8 cellular contexts compared by ENCODE assay signal in the genomic region with DNA sequence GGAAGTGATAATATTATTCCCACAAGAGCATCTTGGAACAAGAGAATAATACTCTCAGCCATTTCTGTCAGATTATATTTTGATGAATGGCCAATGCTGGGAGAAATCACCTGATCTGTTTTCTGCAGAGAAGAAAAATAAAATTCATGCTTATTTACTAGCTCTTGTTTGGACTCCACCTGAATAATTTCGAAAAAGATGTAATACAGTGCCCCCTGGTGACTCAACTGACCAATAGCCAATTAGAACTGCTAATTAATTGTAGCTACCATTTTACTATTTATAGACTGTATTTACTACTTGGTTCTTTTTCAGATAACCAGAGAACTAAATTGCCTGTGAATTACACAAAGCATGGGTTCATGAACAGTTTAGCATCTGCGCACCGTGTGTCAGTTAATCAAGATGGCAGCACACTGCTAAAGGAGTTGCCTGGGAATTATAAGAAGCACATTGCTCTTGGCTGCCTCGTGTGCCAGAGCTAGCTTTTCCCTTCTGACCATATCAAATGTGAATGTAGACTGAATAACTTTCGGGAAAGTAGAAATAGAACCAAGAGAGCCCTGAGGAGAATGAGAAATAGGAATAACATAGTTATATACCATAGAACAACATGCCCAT.
DNase-seq lines count a peak whose midpoint lies in the region; ATAC-seq, FAIRE-seq and TF ChIP-seq lines count a peak whose summit lies in the region.

No MANE protein-coding gene starts in this region.

- no peaks in the 10 kb centered on the region for H3K4me1 ChIP-seq in GM23338 (ENCODE audit: insufficient read depth)
- H3K4me1 ChIP-seq in adrenal gland (replicated peaks in 1 of 2): peaks cover 0 to 6% of the 10 kb centered on the region in 2 donors
- H3K4me1 ChIP-seq in kidney (ENCODE audit: control insufficient read depth in 1 of 2, insufficient read depth in 1 of 2, low read depth in 1 of 2, low read length in 2 of 2): no peaks in the 10 kb centered on the region

- intact Hi-C loops in adrenal gland (cut with DNase I): loop anchor here (2.0 to 5.0 kb wide), 2 partner anchors 298 to 299 kb away; no protein-coding TSS in a partner anchor
- intact Hi-C loops in kidney (cut with DNase I): loop anchor here (10.0 kb wide), 1 partner anchor 301 kb away; no protein-coding TSS in a partner anchor

- TF ChIP-seq CTCF in GM23338 (conservative IDR thresholded peaks at IDR 0.05; ENCODE audit: low read depth in 2 of 2): peak; percentile 71 to 97
- TF ChIP-seq CTCF in adrenal gland (IDR thresholded peaks at IDR 0.05): peak; percentile 50 to 83 (median 70)
- peak; percentile 66 for TF ChIP-seq CTCF in kidney (IDR thresholded peaks at IDR 0.05; ENCODE audit: borderline replicate concordance, extremely low read depth, insufficient read depth)

- H3K79me2 ChIP-seq in GM23338 (replicated peaks; ENCODE audit: insufficient read depth): no peaks in the 10 kb centered on the region

- no peak overlapping the region for H3K9ac ChIP-seq in kidney (ENCODE audit: low read length in 2 of 2)

- no peak overlapping the region for H3K4me2 ChIP-seq in GM23338

- peaks cover 2% of the 10 kb centered on the region; the same call in 1 of the 3 replicates for H3K4me1 Mint-ChIP-seq in GM23338

- H3K4me3 ChIP-seq in GM23338 (no peak overlapping the region), adrenal gland (no peak overlapping the region), kidney (ENCODE audit: low read length in 2 of 2) (no peak overlapping the region)

- no peak overlapping the region for H3K27ac Mint-ChIP-seq in GM23338

- FAIRE-seq in kidney (lab: Jason Lieb, UNC): no peak

- H3K36me3 ChIP-seq in GM23338 (ENCODE audit: insufficient read depth): no peaks in the 10 kb centered on the region
- no peaks in the 10 kb centered on the region for H3K36me3 ChIP-seq in adrenal gland (replicated peaks in 1 of 2)
- no peaks in the 10 kb centered on the region for H3K36me3 ChIP-seq in kidney (ENCODE audit: control insufficient read depth in 1 of 2, insufficient read depth in 2 of 2, low read length in 2 of 2)

- H3K27ac ChIP-seq in GM23338 (ENCODE audit: low read depth): no peak overlapping the region
- no peak overlapping the region for H3K27ac ChIP-seq in adrenal gland
- no peak overlapping the region for H3K27ac ChIP-seq in kidney (ENCODE audit: low read depth in 2 of 2, low read length in 2 of 2)

- H3K36me3 Mint-ChIP-seq in GM23338 (ENCODE audit: low read depth): no peaks in the 10 kb centered on the region

- no peak for TF ChIP-seq POLR2A in adrenal gland (IDR thresholded peaks at IDR 0.05)

- H3K4me3 Mint-ChIP-seq in GM23338: no peak overlapping the region

- H3K9me3 Mint-ChIP-seq in GM23338: no peaks in the 10 kb centered on the region

- H3F3A ChIP-seq in GM23338 (replicated peaks; ENCODE audit: low read depth): no peaks in the 10 kb centered on the region

- H3K27me3 ChIP-seq in GM23338 (ENCODE audit: insufficient read depth) (no peaks in the 10 kb centered on the region), adrenal gland (no peaks in the 10 kb centered on the region)

- H3K9me3 ChIP-seq in adrenal gland (replicated peaks in 1 of 3) (no peaks in the 10 kb centered on the region), kidney (ENCODE audit: control insufficient read depth in 1 of 2, low read length in 2 of 2) (no peaks in the 10 kb centered on the region)

- peak overlapping the region; percentile 3; the same call in 1 of the 2 replicates for H2AFZ ChIP-seq in GM23338

- no peaks in the 10 kb centered on the region for H3K27me3 Mint-ChIP-seq in GM23338 (ENCODE audit: insufficient read depth, low read depth, poor library complexity)

- H3K9me2 ChIP-seq in GM23338 (ENCODE audit: insufficient read depth): no peaks in the 10 kb centered on the region

- ATAC-seq in GM23338: peak; percentile 49

- DNase-seq in EH (ENCODE audit: low read depth) (peak; percentile 21), GM23338 (ENCODE audit: low spot score) (peak; percentile 67), NCI-H1417 (lab: John Stamatoyannopoulos, UW) (peak; percentile 18 to 66 (median 51)), adrenal gland (peak; percentile 20 to 54 (median 39)), kidney (no peak), GF-D8 (lab: John Stamatoyannopoulos, UW) (no peak)
- no peak for DNase-seq in activated CD4-positive, alpha-beta T cell treated with anti-CD3 and anti-CD28 coated beads, Interleukin-2, amount 50 U/mL, for 48 hours
- no peak for DNase-seq in effector CD8-positive, alpha-beta T cell (lab: John Stamatoyannopoulos, UW)

- H4K20me1 ChIP-seq in GM23338 (replicated peaks; ENCODE audit: insufficient read depth): no peaks in the 10 kb centered on the region

- 43 to 48% (median 46%) methylated on average over 5 of the region's 5 CpGs for WGBS in adrenal gland, 4 donors

TF ChIP-seq in GM23338, 12 proteins besides CTCF, POLR2A, EP300 and RAD21:
- TF ChIP-seq JUNB (IDR thresholded peaks at IDR 0.05; ENCODE audit: unreplicated experiment) (no peak), POLR2AphosphoS5 (IDR thresholded peaks at IDR 0.05; ENCODE audit: low read depth) (no peak), CREB1 (CRISPR knock-in tag; IDR thresholded peaks at IDR 0.05; ENCODE audit: low read depth) (no peak)
- TF ChIP-seq, protein P1, sequence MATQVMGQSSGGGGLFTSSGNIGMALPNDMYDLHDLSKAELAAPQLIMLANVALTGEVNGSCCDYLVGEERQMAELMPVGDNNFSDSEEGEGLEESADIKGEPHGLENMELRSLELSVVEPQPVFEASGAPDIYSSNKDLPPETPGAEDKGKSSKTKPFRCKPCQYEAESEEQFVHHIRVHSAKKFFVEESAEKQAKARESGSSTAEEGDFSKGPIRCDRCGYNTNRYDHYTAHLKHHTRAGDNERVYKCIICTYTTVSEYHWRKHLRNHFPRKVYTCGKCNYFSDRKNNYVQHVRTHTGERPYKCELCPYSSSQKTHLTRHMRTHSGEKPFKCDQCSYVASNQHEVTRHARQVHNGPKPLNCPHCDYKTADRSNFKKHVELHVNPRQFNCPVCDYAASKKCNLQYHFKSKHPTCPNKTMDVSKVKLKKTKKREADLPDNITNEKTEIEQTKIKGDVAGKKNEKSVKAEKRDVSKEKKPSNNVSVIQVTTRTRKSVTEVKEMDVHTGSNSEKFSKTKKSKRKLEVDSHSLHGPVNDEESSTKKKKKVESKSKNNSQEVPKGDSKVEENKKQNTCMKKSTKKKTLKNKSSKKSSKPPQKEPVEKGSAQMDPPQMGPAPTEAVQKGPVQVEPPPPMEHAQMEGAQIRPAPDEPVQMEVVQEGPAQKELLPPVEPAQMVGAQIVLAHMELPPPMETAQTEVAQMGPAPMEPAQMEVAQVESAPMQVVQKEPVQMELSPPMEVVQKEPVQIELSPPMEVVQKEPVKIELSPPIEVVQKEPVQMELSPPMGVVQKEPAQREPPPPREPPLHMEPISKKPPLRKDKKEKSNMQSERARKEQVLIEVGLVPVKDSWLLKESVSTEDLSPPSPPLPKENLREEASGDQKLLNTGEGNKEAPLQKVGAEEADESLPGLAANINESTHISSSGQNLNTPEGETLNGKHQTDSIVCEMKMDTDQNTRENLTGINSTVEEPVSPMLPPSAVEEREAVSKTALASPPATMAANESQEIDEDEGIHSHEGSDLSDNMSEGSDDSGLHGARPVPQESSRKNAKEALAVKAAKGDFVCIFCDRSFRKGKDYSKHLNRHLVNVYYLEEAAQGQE (IDR thresholded peaks at IDR 0.05; ENCODE audit: unreplicated experiment): no peak

Comparison
In these comparisons a context has a peak if more than half of its experiments do, and no peak if none do; other contexts are left out.
1. DNase-seq: peak in EH (single experiment), GM23338 (single experiment), NCI-H1417 (3 of 3) and adrenal gland (7 of 7); none in kidney (single experiment), GF-D8 (single experiment), activated CD4-positive, alpha-beta T cell treated with anti-CD3 and anti-CD28 coated beads, Interleukin-2, amount 50 U/mL, for 48 hours (0 of 2) and effector CD8-positive, alpha-beta T cell (single experiment).
2. Peak in every context shown above with its lines, with median percentiles within 50 percentile points of each other: CTCF ChIP-seq.